ENCODE assay signal across 9 cellular contexts in genomic region chr11:19679952-19680823, GRCh38. TPM values are rescaled to one million over a fixed set of nuclear protein-coding genes. Genes with fewer than 3 reads are reported as not detected.
DNase-seq lines count a peak whose midpoint lies in the region; ATAC-seq, FAIRE-seq and TF ChIP-seq lines count a peak whose summit lies in the region.
"Had no signal": no experiment of that assay in that cellular context is flagged by ENCODE, and none has a peak within 500 bp of the region (broad histone marks: within the 10 kb centered on the region; RNA-seq: fewer than 3 reads in every experiment).

No MANE protein-coding gene starts in this region.

- TF ChIP-seq POLR2A in K562 (conservative IDR thresholded peaks at IDR 0.05): no peak

- TF ChIP-seq CTCF in HEK293 (tag by site-specific recombination; IDR thresholded peaks at IDR 0.05) (no peak), K562 (IDR thresholded peaks at IDR 0.05 in 2 of 3, conservative IDR thresholded peaks at IDR 0.05 in 1 of 3; ENCODE audit: insufficient read depth in 2 of 3, low read depth in 1 of 3, low read length in 3 of 3) (no peak)

- no peaks in the 10 kb centered on the region for H3K79me2 ChIP-seq in K562 (ENCODE audit: control insufficient read depth, insufficient read depth, low read length)

- ATAC-seq in K562: no peak; the same call in 2 of the 3 replicates
- no peak for ATAC-seq in GM19395 (IDR thresholded peaks at IDR 0.05; ENCODE audit: unreplicated experiment)
- no peak for ATAC-seq in GM21576 (IDR thresholded peaks at IDR 0.05; ENCODE audit: unreplicated experiment)

- H2AFZ ChIP-seq in K562 (ENCODE audit: low read depth, low read length): no peak overlapping the region

- no peak overlapping the region for H3K4me3 ChIP-seq in HEK293 (ENCODE audit: low read depth, low read length)
- H3K4me3 ChIP-seq in K562: no peak overlapping the region
- H3K4me3 ChIP-seq in skin epidermis: no peak overlapping the region

- H3K9me3 ChIP-seq in HEK293 (ENCODE audit: control insufficient read depth, insufficient read depth, low read depth, low read length): no peaks in the 10 kb centered on the region
- H3K9me3 ChIP-seq in K562 (replicated peaks; ENCODE audit: control insufficient read depth, insufficient read depth, low read depth, low read length): no peaks in the 10 kb centered on the region

- H3K9ac ChIP-seq in K562 (ENCODE audit: insufficient read depth in 1 of 2, low read depth in 2 of 2, low read length in 2 of 2): no peak overlapping the region

- TF ChIP-seq EP300 in K562 (IDR thresholded peaks at IDR 0.05; ENCODE audit: low read length): no peak

- H3K27me3 ChIP-seq in K562 (ENCODE audit: control insufficient read depth in 2 of 2, insufficient read depth in 2 of 2, low read length in 2 of 2): peaks cover 5 to 34% of the 10 kb centered on the region in 2 experiments

- no peak for TF ChIP-seq RAD21 in K562 (CRISPR knock-in tag; conservative IDR thresholded peaks at IDR 0.05 in 1 of 2, IDR thresholded peaks at IDR 0.05 in 1 of 2)

- BruUV-seq in K562 (replicated peaks; lab: Mats Ljungman, UMichigan): no TSS peak

- H3K9me1 ChIP-seq in K562 (ENCODE audit: control insufficient read depth, insufficient read depth, low read length): no peaks in the 10 kb centered on the region

- no peaks in the 10 kb centered on the region for H3K4me1 ChIP-seq in HEK293 (ENCODE audit: control insufficient read depth, insufficient read depth, low read length)
- H3K4me1 ChIP-seq in K562 (replicated peaks in 1 of 2; ENCODE audit: control insufficient read depth in 2 of 2, insufficient read depth in 2 of 2, low read length in 2 of 2): no peaks in the 10 kb centered on the region; a peak in 1 of 5 replicates

- no peak overlapping the region for H3K27ac ChIP-seq in HEK293 (ENCODE audit: extremely low read depth, low read depth, low read length)
- no peak overlapping the region for H3K27ac ChIP-seq in K562 (ENCODE audit: extremely low read depth, low read depth, low read length)
- peak overlapping the region in 18 of 21 experiments; percentile 4 to 88 (median 69) for H3K27ac ChIP-seq in skin epidermis

- H3K4me2 ChIP-seq in K562 (ENCODE audit: insufficient read depth, low read length): no peak overlapping the region

- no peaks in the 10 kb centered on the region for H3K36me3 ChIP-seq in HEK293 (ENCODE audit: control insufficient read depth in 2 of 2, insufficient read depth in 1 of 2, low read length in 2 of 2)
- H3K36me3 ChIP-seq in K562 (ENCODE audit: control insufficient read depth, insufficient read depth, low read length): no peaks in the 10 kb centered on the region

- POLR2A ChIA-PET in HEK293 (lab: Yijun Ruan, JAX) (interaction anchor here (0.5 to 0.9 kb wide), 2 partner anchors 11 to 19 kb away, joined by 3 read pairs; no protein-coding TSS in a partner anchor), K562 (lab: Yijun Ruan, JAX) (no interaction called here)

- intact Hi-C loops in K562 (cut with micrococcal nuclease): no loop called here

- no peak for DNase-seq in K562 (ENCODE audit: extremely low read depth in 1 of 4, low spot score in 3 of 4)
- peak; percentile 67 for DNase-seq in iPS-NIHi7 (ENCODE audit: extremely low spot score)
- no peak for DNase-seq in cerebellar cortex (ENCODE audit: low spot score)
- DNase-seq in activated gamma-delta T cell (lab: John Stamatoyannopoulos, UW): no peak

- no peak for FAIRE-seq in K562 (lab: Jason Lieb, UNC)
- FAIRE-seq: endometrium had no signal

- CTCF ChIA-PET in HEK293 (lab: Yijun Ruan, JAX): interaction anchor here (0.7 to 1.1 kb wide), 2 partner anchors 22 to 50 kb away, joined by 4 read pairs; no protein-coding TSS in a partner anchor
- CTCF ChIA-PET in K562 (lab: Yijun Ruan, JAX; ENCODE audit: low intra/inter-chr PET ratio): no interaction called here

- WGBS in K562 (ENCODE audit: insufficient coverage, low coverage, missing lambda C conversion rate): 2% methylated on average over 12 of the region's 12 CpGs

- no peaks in the 10 kb centered on the region for H4K20me1 ChIP-seq in K562 (replicated peaks; ENCODE audit: control insufficient read depth, insufficient read depth, low read length)

- in situ Hi-C loops in K562 (cut with MboI): no loop called here

TF ChIP-seq in HEK293, 187 proteins besides CTCF, POLR2A, EP300 and RAD21 (continues in another document):
- no peak for TF ChIP-seq ZBTB8A (tag by site-specific recombination; IDR thresholded peaks at IDR 0.05)
- TF ChIP-seq YY2 (tag by site-specific recombination; IDR thresholded peaks at IDR 0.05): no peak
- TF ChIP-seq, protein P1, sequence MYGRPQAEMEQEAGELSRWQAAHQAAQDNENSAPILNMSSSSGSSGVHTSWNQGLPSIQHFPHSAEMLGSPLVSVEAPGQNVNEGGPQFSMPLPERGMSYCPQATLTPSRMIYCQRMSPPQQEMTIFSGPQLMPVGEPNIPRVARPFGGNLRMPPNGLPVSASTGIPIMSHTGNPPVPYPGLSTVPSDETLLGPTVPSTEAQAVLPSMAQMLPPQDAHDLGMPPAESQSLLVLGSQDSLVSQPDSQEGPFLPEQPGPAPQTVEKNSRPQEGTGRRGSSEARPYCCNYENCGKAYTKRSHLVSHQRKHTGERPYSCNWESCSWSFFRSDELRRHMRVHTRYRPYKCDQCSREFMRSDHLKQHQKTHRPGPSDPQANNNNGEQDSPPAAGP (tag by site-specific recombination; IDR thresholded peaks at IDR 0.05): 0 out of 2 replicates have a peak, but pooled peaks have one; percentile 44
- TF ChIP-seq ZNF248 (tag by site-specific recombination; IDR thresholded peaks at IDR 0.05): no peak
- TF ChIP-seq BCL6B (tag by site-specific recombination; IDR thresholded peaks at IDR 0.05): no peak
- no peak for TF ChIP-seq ZEB2 (tag by site-specific recombination; IDR thresholded peaks at IDR 0.05)
- TF ChIP-seq ZNF785 (tag by site-specific recombination; IDR thresholded peaks at IDR 0.05): no peak

TF ChIP-seq in K562, 482 proteins besides CTCF, POLR2A, EP300 and RAD21:
- peak; percentile 65 for TF ChIP-seq FOSL1 (tag; conservative IDR thresholded peaks at IDR 0.05)
- TF ChIP-seq PRDM10 (IDR thresholded peaks at IDR 0.05; ENCODE audit: partially characterized antibody): peak; percentile 92
- TF ChIP-seq ZNF146 (CRISPR knock-in tag; IDR thresholded peaks at IDR 0.05; ENCODE audit: unreplicated experiment): no peak

RNA-seq across cellular contexts. Expression of gene NAV2, which starts 32.4 kb away (rescaled TPM):
- total RNA-seq in K562 (2011; cell fraction: chromatin; rRNA removed; ENCODE audit: low replicate concordance): 0.58 and 1.4 TPM in 2 replicates
- total RNA-seq in K562 (2011; cell fraction: nucleolus; rRNA removed): 0.17 and 1.1 TPM in 2 replicates
- 0.37 and 1.6 TPM in 2 replicates for total RNA-seq in K562 (2011; cell fraction: nucleoplasm; rRNA removed)
- 0.05 TPM in 1 of 2 replicates, not detected in the other for total RNA-seq in K562 (2014; rRNA removed)
- total RNA-seq in K562 (2014; rRNA removed; fragmentation: Illumina TruSeq; extraction: Trizol): under 0.01 and 0.04 TPM in 2 replicates
- 0.04 TPM in 2 replicates for total RNA-seq in K562 (2015; rRNA removed; fragmentation: Illumina TruSeq; extraction: Trizol)
- total RNA-seq in K562 (2021): 0.25 and 0.35 TPM in 2 replicates
- polyA plus RNA-seq in K562 (2011; rRNA removed): 0.07 and 0.41 TPM in 2 replicates
- 0.07 and 0.25 TPM in 2 replicates for polyA plus RNA-seq in K562 (2011; cell fraction: cytosol; rRNA removed)
- 0.47 and 0.86 TPM in 2 replicates for polyA plus RNA-seq in K562 (2011; cell fraction: nucleus; rRNA removed)
- 0.35 and 0.47 TPM in 2 replicates for polyA plus RNA-seq in K562 (2012)
- 0.07 and 0.15 TPM in 2 replicates for polyA plus RNA-seq in K562 (2014; fragmentation: Illumina TruSeq; extraction: Trizol)
- polyA plus RNA-seq in K562 (2014; fragmentation: Nextera tagmentation; extraction: Ambion mirVana): under 1 TPM; 0.03 to 0.06 TPM
- polyA plus RNA-seq in K562 (2014; rRNA removed): 0.05 and 0.08 TPM in 2 replicates
- 0.18 and 0.96 TPM in 2 replicates for polyA minus RNA-seq in K562 (2011; rRNA and poly(A)+ RNA removed)
- polyA minus RNA-seq in K562 (2011; cell fraction: cytosol; rRNA and poly(A)+ RNA removed): 1.5 TPM in 1 of 2 replicates, not detected in the other
- 0.67 and 0.78 TPM in 2 replicates for polyA minus RNA-seq in K562 (2011; cell fraction: nucleus; rRNA and poly(A)+ RNA removed)

Comparison
In these comparisons a context has a peak if more than half of its experiments do, and no peak if none do; other contexts are left out.
1. H3K27ac ChIP-seq: peak in skin epidermis (18 of 21); none in HEK293 (single experiment) and K562 (single experiment).
2. Of the 44 proteins assayed by ChIP-seq in both K562 and HEK293: peak only in K562: none; only in HEK293: none; in both: PRDM10; in neither: 43.